ENCODE assay signal across 4 cellular contexts in the genomic region with DNA sequence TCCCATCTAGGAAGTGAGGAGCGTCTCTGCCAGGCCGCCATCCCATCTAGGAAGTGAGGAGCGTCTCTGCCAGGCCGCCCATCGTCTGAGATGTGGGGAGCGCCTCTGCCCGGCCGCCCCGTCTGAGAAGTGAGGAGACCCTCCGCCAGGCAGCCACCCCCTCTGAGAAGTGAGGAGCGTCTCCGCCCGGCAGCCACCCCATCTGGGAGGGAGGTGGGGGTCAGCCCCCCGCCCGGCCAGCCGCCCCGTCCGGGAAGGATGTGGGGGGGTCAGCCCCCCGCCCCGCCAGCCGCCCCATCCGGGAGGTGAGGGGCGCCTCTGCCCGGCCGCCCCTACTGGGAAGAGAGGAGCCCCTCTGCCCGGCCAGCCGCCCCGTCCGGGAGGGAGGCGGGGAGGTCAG. TPM values are rescaled to one million over a fixed set of nuclear protein-coding genes. Genes with fewer than 3 reads are reported as not detected.
"Had no signal": no experiment of that assay in that cellular context is flagged by ENCODE, and none has a peak within 500 bp of the region (broad histone marks: within the 10 kb centered on the region; RNA-seq: fewer than 3 reads in every experiment).

No MANE protein-coding gene starts in this region.

RNA-seq across cellular contexts. Expression of gene ADIPOQ, which starts 31.3 kb away (rescaled TPM):
- total RNA-seq: LHCN-M2, M059J, MCF 10A, NCI-H460 had no signal
